In genomic region chr3:49724586-49724985, GRCh38 we compare ENCODE assay signal across 8 cellular contexts. TPM values are rescaled to one million over a fixed set of nuclear protein-coding genes. Genes with fewer than 3 reads are reported as not detected.
A peak's percentile ranks its signal among the peaks of the same experiment; 100 is the strongest.
DNase-seq lines count a peak whose midpoint lies in the region; ATAC-seq and TF ChIP-seq lines count a peak whose summit lies in the region.

No MANE protein-coding gene starts in this region.

- peak overlapping the region; percentile 98 to 99 (median 99) for H3K27ac Mint-ChIP-seq in CD4-positive, alpha-beta memory T cell
- H3K27ac Mint-ChIP-seq in chondrocyte (ENCODE audit: unreplicated experiment) = peak overlapping the region; percentile 99

- no peak for TF ChIP-seq POLR2A in NB4 (IDR thresholded peaks at IDR 0.05; ENCODE audit: extremely low read depth, insufficient read length)

- H3K4me3 Mint-ChIP-seq in CD4-positive, alpha-beta memory T cell = peak overlapping the region; percentile 93 to 98 (median 96)
- H3K4me3 Mint-ChIP-seq in chondrocyte (ENCODE audit: unreplicated experiment) = peak overlapping the region; percentile 90

- H3K4me1 Mint-ChIP-seq in CD4-positive, alpha-beta memory T cell = peaks cover 10 to 41% (median 19%) of the 10 kb centered on the region in 4 donors
- H3K4me1 Mint-ChIP-seq in chondrocyte (ENCODE audit: low read depth) = peaks cover 37% of the 10 kb centered on the region

- intact Hi-C loops in CD4-positive, alpha-beta memory T cell (cut with micrococcal nuclease) = loop anchor here (1.0 kb wide), 1 partner anchor 62 kb away; the partner anchor contains the start of gene IP6K1

- POLR2A ChIA-PET in CD4-positive, alpha-beta memory T cell (lab: Charles Lee; ENCODE audit: partially characterized antibody) = interaction anchor here (1.3 to 1.4 kb wide), 2 partner anchors 61 to 185 kb away, joined by 3 to 7 read pairs; partner anchors contain the start of gene IP6K1

- no peaks in the 10 kb centered on the region for H3K9me3 ChIP-seq in CD4-positive, alpha-beta memory T cell (ENCODE audit: control insufficient read depth in 1 of 2, low read length in 2 of 2)
- H3K9me3 ChIP-seq in mononuclear cell (ENCODE audit: low read depth, low read length) = no peaks in the 10 kb centered on the region

- H3K4me1 ChIP-seq in CD4-positive, alpha-beta memory T cell (ENCODE audit: insufficient read depth, low read length) = peaks cover 25% of the 10 kb centered on the region
- peaks cover 25% of the 10 kb centered on the region for H3K4me1 ChIP-seq in mononuclear cell (ENCODE audit: insufficient read depth, low read length)

- no peaks in the 10 kb centered on the region for H3K27me3 ChIP-seq in CD4-positive, alpha-beta memory T cell (ENCODE audit: insufficient read depth, low read length)
- no peaks in the 10 kb centered on the region for H3K27me3 ChIP-seq in mononuclear cell (ENCODE audit: insufficient read depth, low read length)

- H3K27ac ChIP-seq in CD4-positive, alpha-beta memory T cell (ENCODE audit: low read depth, low read length) = peak overlapping the region; percentile 99

- H3K4me3 ChIP-seq in CD4-positive, alpha-beta memory T cell (ENCODE audit: low read length in 2 of 2) = peak overlapping the region in 1 of 2 donors; percentile 89
- H3K4me3 ChIP-seq in NB4 (ENCODE audit: low read depth, low read length) (peak overlapping the region; percentile 58), mononuclear cell (ENCODE audit: low read length) (peak overlapping the region; percentile 91)

- peaks cover 0 to 55% of the 10 kb centered on the region in 2 donors for H3K36me3 Mint-ChIP-seq in CD4-positive, alpha-beta memory T cell
- peaks cover 6% of the 10 kb centered on the region for H3K36me3 Mint-ChIP-seq in chondrocyte (ENCODE audit: low read depth)

- H3K9me3 Mint-ChIP-seq in CD4-positive, alpha-beta memory T cell = peaks cover 0 to 2% (median 0%) of the 10 kb centered on the region in 8 donors
- no peaks in the 10 kb centered on the region for H3K9me3 Mint-ChIP-seq in chondrocyte (ENCODE audit: low read depth)

- H3K36me3 ChIP-seq in CD4-positive, alpha-beta memory T cell (ENCODE audit: insufficient read depth, low read length) = peaks cover 23% of the 10 kb centered on the region

- H3K27me3 Mint-ChIP-seq in CD4-positive, alpha-beta memory T cell = peaks cover 0 to 2% of the 10 kb centered on the region in 2 donors
- no peaks in the 10 kb centered on the region for H3K27me3 Mint-ChIP-seq in chondrocyte (ENCODE audit: low read depth)

- DNase-seq in CD4-positive, alpha-beta memory T cell = peak; percentile 30 to 84 (median 49)
- DNase-seq in NB4 (ENCODE audit: low read depth) (no peak), chondrocyte (ENCODE audit: low spot score) (no peak), ureter (ENCODE audit: low spot score) (no peak), middle frontal gyrus (ENCODE audit: extremely low spot score, low spot score) (no peak), NCI-H1436 (lab: John Stamatoyannopoulos, UW) (no peak)

- TF ChIP-seq CTCF in NB4 (IDR thresholded peaks at IDR 0.05; ENCODE audit: low read depth, low read length) = no peak
- TF ChIP-seq CTCF in chondrocyte (IDR thresholded peaks at IDR 0.05) = no peak

- CTCF ChIA-PET in CD4-positive, alpha-beta memory T cell (lab: Charles Lee; ENCODE audit: partially characterized antibody) = interaction anchor here (3.1 kb wide), 1 partner anchor 184 kb away, joined by 12 read pairs; no protein-coding TSS in a partner anchor

- no peak for ATAC-seq in GM21576 (IDR thresholded peaks at IDR 0.05; ENCODE audit: unreplicated experiment)

RNA-seq across cellular contexts. Expression of gene GMPPB, which starts 0.8 kb away (rescaled TPM):
- 10 to 100 TPM; 59.5 to 61.3 TPM for total RNA-seq in CD4-positive, alpha-beta memory T cell
- polyA plus RNA-seq in CD4-positive, alpha-beta memory T cell = 10 to 100 TPM; 22.2 to 24.0 TPM
- 27.6 to 50.2 TPM (median 28.4 TPM) in 3 replicates for total RNA-seq in chondrocyte
- total RNA-seq in mononuclear cell = 13.3 TPM
- total RNA-seq in ureter = 47.2 TPM

RNA-seq across cellular contexts. Expression of gene AMIGO3, which starts 5.1 kb away (rescaled TPM):
- not detected for total RNA-seq in CD4-positive, alpha-beta memory T cell
- not detected for polyA plus RNA-seq in CD4-positive, alpha-beta memory T cell
- total RNA-seq in chondrocyte (0.27 to 0.35 TPM in 2 of 3 replicates, not detected in the other), mononuclear cell (3.8 TPM), ureter (not detected)

RNA-seq across cellular contexts. Expression of gene RNF123, which starts 35.2 kb away (rescaled TPM):
- total RNA-seq in CD4-positive, alpha-beta memory T cell = 10 to 100 TPM; 69.7 to 74.7 TPM
- 10 to 100 TPM in 1 of 2 donors, 1 to 10 TPM in 1; 3.1 to 25.0 TPM for polyA plus RNA-seq in CD4-positive, alpha-beta memory T cell
- total RNA-seq in chondrocyte = 40.1 to 46.2 TPM (median 41.4 TPM) in 3 replicates
- 6.2 TPM for total RNA-seq in mononuclear cell
- 52.8 TPM for total RNA-seq in ureter

RNA-seq across cellular contexts. Expression of gene MST1, which starts 35.3 kb away (rescaled TPM):
- total RNA-seq in CD4-positive, alpha-beta memory T cell = 10 to 100 TPM in 1 of 2 experiments, 1 to 10 TPM in 1; 6.3 to 10.2 TPM
- under 1 TPM in 1 of 2 donors, not detected in 1; 0.94 TPM for polyA plus RNA-seq in CD4-positive, alpha-beta memory T cell
- total RNA-seq in chondrocyte (17.6 to 24.4 TPM (median 19.1 TPM) in 3 replicates), mononuclear cell (2.1 TPM), ureter (16.6 TPM)

RNA-seq across cellular contexts. Expression of gene APEH, which starts 50.4 kb away (rescaled TPM):
- total RNA-seq in CD4-positive, alpha-beta memory T cell = 100 to 1,000 TPM; 130 to 136 TPM
- 100 to 1,000 TPM; 100 to 140 TPM for polyA plus RNA-seq in CD4-positive, alpha-beta memory T cell
- total RNA-seq in chondrocyte = 64.5 to 72.0 TPM (median 69.8 TPM) in 3 replicates
- 30.7 TPM for total RNA-seq in mononuclear cell
- total RNA-seq in ureter = 152 TPM

Comparison
In these comparisons a context has a peak if more than half of its experiments do, and no peak if none do; other contexts are left out.
1. DNase-seq: peak in CD4-positive, alpha-beta memory T cell (5 of 5); none in NB4 (single experiment), chondrocyte (single experiment), ureter (single experiment), middle frontal gyrus (single experiment) and NCI-H1436 (single experiment).